In the genomic region with DNA sequence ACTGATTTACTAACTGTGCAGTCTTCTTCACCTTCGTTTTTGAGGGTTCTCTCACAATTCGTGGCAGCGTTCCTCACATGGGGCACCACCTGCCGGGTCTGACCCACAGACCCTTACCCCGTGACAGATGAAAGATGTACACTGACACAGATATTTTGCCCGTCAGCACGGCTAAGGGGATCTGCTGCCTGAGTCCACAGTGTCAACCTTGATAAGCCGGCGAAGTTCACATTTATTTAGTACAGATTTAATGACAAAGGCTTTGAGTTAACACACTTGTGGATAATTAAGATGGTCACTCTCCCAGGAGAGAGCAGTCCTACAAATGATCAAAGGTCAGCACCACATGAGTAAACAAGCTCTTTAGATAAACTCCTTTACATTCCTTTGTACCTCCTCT, we compare ENCODE assay signal across 1 cellular context.
A peak's percentile ranks its signal among the peaks of the same experiment; 100 is the strongest.
TF ChIP-seq lines count a peak whose summit lies in the region.

No MANE protein-coding gene starts in this region.

TF ChIP-seq in HepG2, 621 proteins besides CTCF, POLR2A, EP300 and RAD21:
- TF ChIP-seq SMYD3 (CRISPR knock-in tag; IDR thresholded peaks at IDR 0.05) (no peak), AKAP8 (CRISPR knock-in tag; IDR thresholded peaks at IDR 0.05) (no peak), SETDB1 (CRISPR knock-in tag; IDR thresholded peaks at IDR 0.05; ENCODE audit: borderline replicate concordance) (0 out of 2 replicates have a peak, but pooled peaks have one; percentile 70), MYNN (CRISPR knock-in tag; IDR thresholded peaks at IDR 0.05; ENCODE audit: low read depth) (no peak), PHB2 (IDR thresholded peaks at IDR 0.05; ENCODE audit: partially characterized antibody) (no peak), ZNF253 (CRISPR knock-in tag; IDR thresholded peaks at IDR 0.05; ENCODE audit: borderline replicate concordance) (peak; percentile 94; the same call in 1 of the 2 replicates), CHD2 (IDR thresholded peaks at IDR 0.05; ENCODE audit: low read depth, low read length) (no peak), SP5 (CRISPR knock-in tag; IDR thresholded peaks at IDR 0.05; ENCODE audit: borderline replicate concordance, low read depth) (no peak), ZNF501 (CRISPR knock-in tag; IDR thresholded peaks at IDR 0.05) (no peak), NCOR1 (IDR thresholded peaks at IDR 0.05; ENCODE audit: borderline replicate concordance, low read length) (no peak), ARNTL (CRISPR knock-in tag; IDR thresholded peaks at IDR 0.05) (no peak), ZKSCAN8 (CRISPR knock-in tag; IDR thresholded peaks at IDR 0.05; ENCODE audit: borderline replicate concordance) (no peak), KDM5B (CRISPR knock-in tag; IDR thresholded peaks at IDR 0.05; ENCODE audit: borderline replicate concordance) (no peak)
- TF ChIP-seq, protein P1, sequence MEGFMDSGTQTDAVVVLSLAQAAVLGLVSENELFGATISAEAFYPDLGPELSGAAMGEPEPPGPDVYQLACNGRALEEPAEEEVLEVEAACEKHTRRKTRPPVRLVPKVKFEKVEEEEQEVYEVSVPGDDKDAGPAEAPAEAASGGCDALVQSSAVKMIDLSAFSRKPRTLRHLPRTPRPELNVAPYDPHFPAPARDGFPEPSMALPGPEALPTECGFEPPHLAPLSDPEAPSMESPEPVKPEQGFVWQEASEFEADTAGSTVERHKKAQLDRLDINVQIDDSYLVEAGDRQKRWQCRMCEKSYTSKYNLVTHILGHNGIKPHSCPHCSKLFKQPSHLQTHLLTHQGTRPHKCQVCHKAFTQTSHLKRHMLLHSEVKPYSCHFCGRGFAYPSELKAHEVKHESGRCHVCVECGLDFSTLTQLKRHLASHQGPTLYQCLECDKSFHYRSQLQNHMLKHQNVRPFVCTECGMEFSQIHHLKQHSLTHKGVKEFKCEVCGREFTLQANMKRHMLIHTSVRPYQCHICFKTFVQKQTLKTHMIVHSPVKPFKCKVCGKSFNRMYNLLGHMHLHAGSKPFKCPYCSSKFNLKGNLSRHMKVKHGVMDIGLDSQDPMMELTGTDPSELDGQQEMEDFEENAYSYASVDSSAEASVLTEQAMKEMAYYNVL (CRISPR knock-in tag; IDR thresholded peaks at IDR 0.05; ENCODE audit: borderline replicate concordance) = no peak
